Comparison of ENCODE assay signal across 8 cellular contexts in genomic region chr19:12669272-12670158, GRCh38. TPM values are rescaled to one million over a fixed set of nuclear protein-coding genes. Genes with fewer than 3 reads are reported as not detected.
A peak's percentile ranks its signal among the peaks of the same experiment; 100 is the strongest.
DNase-seq lines count a peak whose midpoint lies in the region; ATAC-seq, FAIRE-seq and TF ChIP-seq lines count a peak whose summit lies in the region.

No MANE protein-coding gene starts in this region.

- no peaks in the 10 kb centered on the region for H3K9me2 ChIP-seq in SU-DHL-6 (replicated peaks; ENCODE audit: insufficient read depth, low read length)

- peak; percentile 74 to 81 (median 80) for ATAC-seq in pancreas

- no peak for TF ChIP-seq CTCF in NB4 (IDR thresholded peaks at IDR 0.05; ENCODE audit: low read depth, low read length)
- TF ChIP-seq CTCF in SU-DHL-6 (IDR thresholded peaks at IDR 0.05; ENCODE audit: insufficient read depth, low read length, poor library complexity, severe bottlenecking): no peak
- TF ChIP-seq CTCF in cardiac muscle cell (IDR thresholded peaks at IDR 0.05; ENCODE audit: low read depth, low read length): no peak
- no peak for TF ChIP-seq CTCF in pancreas (IDR thresholded peaks at IDR 0.05)
- TF ChIP-seq CTCF in tibial nerve (IDR thresholded peaks at IDR 0.05): peak in 1 of 5 experiments; percentile 19

- H4K20me1 ChIP-seq in SU-DHL-6 (ENCODE audit: low read depth, low read length): no peaks in the 10 kb centered on the region

- H3K9me3 ChIP-seq in SU-DHL-6 (ENCODE audit: insufficient read depth, low read length) (no peaks in the 10 kb centered on the region), adipocyte (ENCODE audit: control insufficient read depth, low read length) (no peaks in the 10 kb centered on the region), cardiac muscle cell (ENCODE audit: low read depth) (no peaks in the 10 kb centered on the region), pancreas (no peaks in the 10 kb centered on the region), tibial nerve (no peaks in the 10 kb centered on the region)

- H3K4me1 ChIP-seq in adipocyte (ENCODE audit: control insufficient read depth, insufficient read depth, low read length) (peaks cover 36% of the 10 kb centered on the region), cardiac muscle cell (ENCODE audit: low read depth) (peaks cover 19% of the 10 kb centered on the region), pancreas (peaks cover 4 to 29% (median 7%) of the 10 kb centered on the region in 3 donors), tibial nerve (peaks cover 0 to 53% (median 33%) of the 10 kb centered on the region in 4 donors)

- intact Hi-C loops in pancreas (cut with DNase I): loop anchor here in 2 of 3 donors (5.0 to 10.0 kb wide), 2 partner anchors 102 to 105 kb away; no protein-coding TSS in a partner anchor

- no peak for FAIRE-seq in pancreas (lab: Jason Lieb, UNC)

- TF ChIP-seq POLR2A in NB4 (IDR thresholded peaks at IDR 0.05; ENCODE audit: extremely low read depth, insufficient read length) (peak; percentile 37), tibial nerve (IDR thresholded peaks at IDR 0.05) (peak in 1 of 2 donors; percentile 50)

- no peaks in the 10 kb centered on the region for H3K36me3 ChIP-seq in SU-DHL-6 (ENCODE audit: low read length)
- peaks cover 18% of the 10 kb centered on the region for H3K36me3 ChIP-seq in adipocyte (ENCODE audit: control insufficient read depth, insufficient read depth, low read length, severe bottlenecking)
- H3K36me3 ChIP-seq in cardiac muscle cell: peaks cover 2% of the 10 kb centered on the region
- H3K36me3 ChIP-seq in pancreas: peaks cover 0 to 11% (median 5%) of the 10 kb centered on the region in 3 donors
- H3K36me3 ChIP-seq in tibial nerve: peaks cover 2 to 41% (median 3%) of the 10 kb centered on the region in 3 donors

- peak overlapping the region; percentile 82 for H3K27ac ChIP-seq in SU-DHL-6 (ENCODE audit: low read depth, low read length)
- H3K27ac ChIP-seq in cardiac muscle cell: peak overlapping the region; percentile 96
- H3K27ac ChIP-seq in pancreas: peak overlapping the region; percentile 82 to 97 (median 94)
- peak overlapping the region; percentile 91 to 99 (median 96) for H3K27ac ChIP-seq in tibial nerve

- peak; percentile 27 to 88 for DNase-seq in NCI-H187 (lab: John Stamatoyannopoulos, UW)
- no peak for DNase-seq in NCI-H187 treated with DMSO at 0.1 percent for 48 hours (lab: John Stamatoyannopoulos, UW)
- DNase-seq in NB4 (ENCODE audit: low read depth): peak; percentile 86
- peak; percentile 90 for DNase-seq in adipocyte (ENCODE audit: low read depth)
- DNase-seq in cardiac muscle cell (ENCODE audit: low read depth in 1 of 2, low spot score in 1 of 2): peak; percentile 85 to 90
- peak; percentile 73 to 90 (median 80) for DNase-seq in pancreas
- peak; percentile 48 to 78 for DNase-seq in tibial nerve (ENCODE audit: low spot score in 2 of 2)

- H3K4me2 ChIP-seq in SU-DHL-6 (ENCODE audit: low read depth, low read length, poor library complexity, severe bottlenecking): peak overlapping the region; percentile 66

- peaks cover 40% of the 10 kb centered on the region for H3K79me2 ChIP-seq in SU-DHL-6 (ENCODE audit: insufficient read depth, low read length)

- TF ChIP-seq EP300 in tibial nerve (IDR thresholded peaks at IDR 0.05): peak; percentile 85

- 0 to 1% methylated on average over 64 of the region's 64 CpGs for WGBS in pancreas, 2 donors
- WGBS in tibial nerve, 2 donors: 0 to 1% methylated on average over 55 to 57 of the region's 64 CpGs

- peaks cover 7% of the 10 kb centered on the region; the same call in 1 of the 2 replicates for H3F3A ChIP-seq in SU-DHL-6 (ENCODE audit: insufficient read depth)

- peak overlapping the region; percentile 85 for H2AFZ ChIP-seq in SU-DHL-6 (ENCODE audit: low read depth, low read length, severe bottlenecking)

- no peaks in the 10 kb centered on the region for H3K27me3 ChIP-seq in SU-DHL-6 (ENCODE audit: low read length)
- H3K27me3 ChIP-seq in adipocyte (replicated peaks; ENCODE audit: control insufficient read depth, insufficient read depth, low read length): no peaks in the 10 kb centered on the region
- no peaks in the 10 kb centered on the region for H3K27me3 ChIP-seq in cardiac muscle cell
- no peaks in the 10 kb centered on the region for H3K27me3 ChIP-seq in pancreas
- no peaks in the 10 kb centered on the region for H3K27me3 ChIP-seq in tibial nerve

- H3K9ac ChIP-seq in SU-DHL-6 (ENCODE audit: low read length) (peak overlapping the region; percentile 81), adipocyte (ENCODE audit: low read length) (peak overlapping the region; percentile 95)

- H3K4me3 ChIP-seq in NB4 (ENCODE audit: low read depth, low read length): peak overlapping the region; percentile 68
- peak overlapping the region; percentile 81 for H3K4me3 ChIP-seq in SU-DHL-6 (ENCODE audit: insufficient read depth, low read length, poor library complexity, severe bottlenecking)
- peak overlapping the region; percentile 96 for H3K4me3 ChIP-seq in adipocyte (ENCODE audit: low read length)
- H3K4me3 ChIP-seq in cardiac muscle cell: peak overlapping the region; percentile 82
- peak overlapping the region; percentile 76 to 96 (median 94) for H3K4me3 ChIP-seq in pancreas
- peak overlapping the region; percentile 69 to 83 (median 74) for H3K4me3 ChIP-seq in tibial nerve

RNA-seq across cellular contexts. Expression of gene WDR83, which starts 2.9 kb away (rescaled TPM):
- total RNA-seq in cardiac muscle cell (28.4 and 39.0 TPM in 2 replicates), pancreas (1 to 10 TPM; 3.5 to 8.8 (median 5.7) TPM), tibial nerve (10 to 100 TPM in 3 of 4 donors, 1 to 10 TPM in 1; 7.9 to 19.8 (median 16.8) TPM)
- polyA plus RNA-seq in cardiac muscle cell (29.4 and 40.2 TPM in 2 replicates), pancreas (10 to 100 TPM; 25.6 to 28.1 TPM)

RNA-seq across cellular contexts. Expression of gene MAN2B1, which starts 3.0 kb away (rescaled TPM):
- 45.7 and 47.5 TPM in 2 replicates for total RNA-seq in cardiac muscle cell
- polyA plus RNA-seq in cardiac muscle cell: 22.1 and 25.3 TPM in 2 replicates
- 10 to 100 TPM; 33.2 to 92.8 (median 59.2) TPM for total RNA-seq in pancreas
- polyA plus RNA-seq in pancreas: 10 to 100 TPM; 30.2 to 48.2 TPM
- 10 to 100 TPM; 48.5 to 89.4 (median 58.5) TPM for total RNA-seq in tibial nerve

RNA-seq across cellular contexts. Expression of gene DHPS, which starts 12.2 kb away (rescaled TPM):
- 64.8 and 113 TPM in 2 replicates for total RNA-seq in cardiac muscle cell
- 80.0 and 99.5 TPM in 2 replicates for polyA plus RNA-seq in cardiac muscle cell
- total RNA-seq in pancreas: 10 to 100 TPM; 36.0 to 53.2 (median 47.7) TPM
- polyA plus RNA-seq in pancreas: 10 to 100 TPM; 78.8 to 85.7 TPM
- 100 to 1,000 TPM; 117 to 180 (median 160) TPM for total RNA-seq in tibial nerve

RNA-seq across cellular contexts. Expression of gene GNG14, which starts 18.3 kb away (rescaled TPM):
- total RNA-seq in cardiac muscle cell (1.1 TPM in 1 of 2 replicates, not detected in the other), pancreas (not detected), tibial nerve (not detected)
- polyA plus RNA-seq in cardiac muscle cell (1.1 TPM in 1 of 2 replicates, not detected in the other), pancreas (not detected)

RNA-seq across cellular contexts. Expression of gene FBXW9, which starts 26.9 kb away (rescaled TPM):
- 17.2 and 32.7 TPM in 2 replicates for total RNA-seq in cardiac muscle cell
- 25.6 and 29.6 TPM in 2 replicates for polyA plus RNA-seq in cardiac muscle cell
- total RNA-seq in pancreas: 1 to 10 TPM; 3.1 to 5.0 (median 4.2) TPM
- 1 to 10 TPM; 5.6 to 8.5 TPM for polyA plus RNA-seq in pancreas
- 1 to 10 TPM; 1.2 to 7.5 (median 5.7) TPM for total RNA-seq in tibial nerve
